In genomic region chr5:39217365-39218281, GRCh38 we compare ENCODE assay signal across 8 cellular contexts. TPM values are rescaled to one million over a fixed set of nuclear protein-coding genes. Genes with fewer than 3 reads are reported as not detected.
DNase-seq lines count a peak whose midpoint lies in the region; ATAC-seq and TF ChIP-seq lines count a peak whose summit lies in the region.

No MANE protein-coding gene starts in this region.

- ATAC-seq in GM18498 (IDR thresholded peaks at IDR 0.05; ENCODE audit: unreplicated experiment) (peak; percentile 84), HG02852 (IDR thresholded peaks at IDR 0.05; ENCODE audit: unreplicated experiment) (peak; percentile 94), HG03196 (IDR thresholded peaks at IDR 0.05; ENCODE audit: unreplicated experiment) (no peak)

- in situ Hi-C loops in astrocyte of the cerebellum (cut with HindIII; ENCODE audit: low sequenced_read_pairs) = no loop called here

- DNase-seq in NCI-H2029 treated with DMSO at 0.1 percent for 48 hours (lab: John Stamatoyannopoulos, UW) (peak; percentile 45), T-helper 9 cell (peak; percentile 62), astrocyte of the cerebellum (ENCODE audit: low read depth) (peak; percentile 73), hippocampal formation (lab: John Stamatoyannopoulos, UW) (peak; percentile 37 to 66), sigmoid colon (peak; percentile 93)

- H3K27ac ChIP-seq in sigmoid colon = peak overlapping the region in 3 of 4 donors; percentile 38 to 74 (median 73)

- TF ChIP-seq CTCF in astrocyte of the cerebellum (IDR thresholded peaks at IDR 0.05; ENCODE audit: low read depth, low read length, missing control alignments) (peak; percentile 96), sigmoid colon (IDR thresholded peaks at IDR 0.05) (peak; percentile 88 to 94 (median 90))

- H3K36me3 ChIP-seq in sigmoid colon = no peaks in the 10 kb centered on the region

- no peak for TF ChIP-seq POLR2A in sigmoid colon (IDR thresholded peaks at IDR 0.05)

- intact Hi-C loops in sigmoid colon (cut with DNase I) = loop anchor here (2.0 to 10.0 kb wide), 4 partner anchors 65 to 353 kb away; no protein-coding TSS in a partner anchor

- 46 to 55% methylated on average over 16 of the region's 16 CpGs for WGBS in sigmoid colon, 2 donors

- H3K4me3 ChIP-seq in astrocyte of the cerebellum (ENCODE audit: low read depth, low read length) = no peak overlapping the region
- H3K4me3 ChIP-seq in sigmoid colon = no peak overlapping the region

- TF ChIP-seq EP300 in sigmoid colon (IDR thresholded peaks at IDR 0.05) = no peak

- no peaks in the 10 kb centered on the region for H3K9me3 ChIP-seq in sigmoid colon

- peaks cover 0 to 21% (median 13%) of the 10 kb centered on the region in 4 donors for H3K4me1 ChIP-seq in sigmoid colon

- no peaks in the 10 kb centered on the region for H3K27me3 ChIP-seq in sigmoid colon

RNA-seq across cellular contexts. Expression of gene FYB1, which starts 1.7 kb away (rescaled TPM):
- total RNA-seq in sigmoid colon = 10 to 100 TPM in 3 of 4 donors, 1 to 10 TPM in 1; 8.6 to 15.5 (median 12.4) TPM
- 10 to 100 TPM in 1 of 3 donors, 1 to 10 TPM in 2; 2.8 to 18.2 (median 3.6) TPM for polyA plus RNA-seq in sigmoid colon
